ENCODE assay signal across 8 cellular contexts in genomic region chr1:228515200-228515834, GRCh38.
A peak's percentile ranks its signal among the peaks of the same experiment; 100 is the strongest.
DNase-seq lines count a peak whose midpoint lies in the region; ATAC-seq, FAIRE-seq and TF ChIP-seq lines count a peak whose summit lies in the region.

No MANE protein-coding gene starts in this region.

- peaks cover 2% of the 10 kb centered on the region for H3K9me3 Mint-ChIP-seq in nephron progenitor cell

- no peak for ATAC-seq in GM18870 (IDR thresholded peaks at IDR 0.05; ENCODE audit: unreplicated experiment)
- ATAC-seq in HG02588 (IDR thresholded peaks at IDR 0.05; ENCODE audit: unreplicated experiment): no peak

- peak; percentile 5 for DNase-seq in NCI-H1436 (lab: John Stamatoyannopoulos, UW)
- no peak for DNase-seq in NCI-H1436 treated with DMSO at 0.1 percent for 48 hours (lab: John Stamatoyannopoulos, UW)
- DNase-seq in HTR-8/SVneo (ENCODE audit: insufficient read length, low spot score): peak; percentile 55
- peak; percentile 26 for DNase-seq in T-helper 9 cell
- peak; percentile 85 for DNase-seq in epidermal melanocyte (ENCODE audit: insufficient read length, low spot score)
- DNase-seq in nephron progenitor cell: peak; percentile 42

- H3K4me1 Mint-ChIP-seq in nephron progenitor cell: no peaks in the 10 kb centered on the region

- H3K4me3 Mint-ChIP-seq in nephron progenitor cell: no peak overlapping the region

- H3K36me3 Mint-ChIP-seq in nephron progenitor cell (ENCODE audit: low read depth): no peaks in the 10 kb centered on the region

- FAIRE-seq in HTR-8/SVneo (lab: Jason Lieb, UNC): no peak

- H3K27me3 Mint-ChIP-seq in nephron progenitor cell (ENCODE audit: low read depth, poor library complexity): peaks cover 90% of the 10 kb centered on the region

- peak; percentile 76 for TF ChIP-seq CTCF in nephron progenitor cell (IDR thresholded peaks at IDR 0.05)

- no peak overlapping the region for H3K27ac Mint-ChIP-seq in nephron progenitor cell
